ENCODE assay signal across 8 cellular contexts in genomic region chr14:91573528-91573893, GRCh38.
DNase-seq lines count a peak whose midpoint lies in the region; ATAC-seq and TF ChIP-seq lines count a peak whose summit lies in the region.

No MANE protein-coding gene starts in this region.

- DNase-seq in CD4-positive, alpha-beta memory T cell, result no peak
- no peak for DNase-seq in MG63
- DNase-seq in neural progenitor cell (ENCODE audit: low spot score), result no peak
- DNase-seq in superior temporal gyrus (ENCODE audit: extremely low spot score), result no peak
- no peak for DNase-seq in medulla oblongata (ENCODE audit: extremely low spot score)
- DNase-seq in kidney tubule cell (ENCODE audit: low spot score), result no peak

- H3K27me3 ChIP-seq in CD4-positive, alpha-beta memory T cell (ENCODE audit: insufficient read depth, low read length), result no peaks in the 10 kb centered on the region
- no peaks in the 10 kb centered on the region for H3K27me3 ChIP-seq in MG63
- peaks cover 89% of the 10 kb centered on the region for H3K27me3 ChIP-seq in neural progenitor cell

- no peak overlapping the region for H2AFZ ChIP-seq in neural progenitor cell (replicated peaks)

- peaks cover 0 to 2% (median 0%) of the 10 kb centered on the region in 8 donors for H3K9me3 Mint-ChIP-seq in CD4-positive, alpha-beta memory T cell
- H3K9me3 Mint-ChIP-seq in dendritic cell treated with granulocyte-macrophage colony-stimulating factor and Interleukin-4, amounts not matched to agents 40 ng/mL and 50 ng/mL, for 4 days, result no peaks in the 10 kb centered on the region
- peaks cover 42% of the 10 kb centered on the region for H3K9me3 Mint-ChIP-seq in neural progenitor cell

- CTCF ChIA-PET in CD4-positive, alpha-beta memory T cell (lab: Charles Lee; ENCODE audit: partially characterized antibody), result no interaction called here

- H3K9me3 ChIP-seq in CD4-positive, alpha-beta memory T cell (ENCODE audit: control insufficient read depth in 1 of 2, low read length in 2 of 2), result no peaks in the 10 kb centered on the region
- H3K9me3 ChIP-seq in MG63 (no peaks in the 10 kb centered on the region), neural progenitor cell (ENCODE audit: low read depth) (no peaks in the 10 kb centered on the region)

- no peaks in the 10 kb centered on the region for H3K79me2 ChIP-seq in neural progenitor cell (ENCODE audit: low read depth)

- H3K4me1 Mint-ChIP-seq in CD4-positive, alpha-beta memory T cell, result peaks cover 10 to 16% (median 12%) of the 10 kb centered on the region in 4 donors
- peaks cover 15% of the 10 kb centered on the region for H3K4me1 Mint-ChIP-seq in dendritic cell treated with granulocyte-macrophage colony-stimulating factor and Interleukin-4, amounts not matched to agents 40 ng/mL and 50 ng/mL, for 4 days (ENCODE audit: low read depth)
- H3K4me1 Mint-ChIP-seq in neural progenitor cell, result peaks cover 17% of the 10 kb centered on the region

- peaks cover 12% of the 10 kb centered on the region for H3K4me1 ChIP-seq in CD4-positive, alpha-beta memory T cell (ENCODE audit: insufficient read depth, low read length)
- H3K4me1 ChIP-seq in neural progenitor cell, result peaks cover 16% of the 10 kb centered on the region

- H3K27me3 Mint-ChIP-seq in CD4-positive, alpha-beta memory T cell, result peaks cover 2 to 12% of the 10 kb centered on the region in 2 donors
- peaks cover 52% of the 10 kb centered on the region for H3K27me3 Mint-ChIP-seq in dendritic cell treated with granulocyte-macrophage colony-stimulating factor and Interleukin-4, amounts not matched to agents 40 ng/mL and 50 ng/mL, for 4 days
- H3K27me3 Mint-ChIP-seq in neural progenitor cell (ENCODE audit: insufficient read depth, low read depth), result peaks cover 60% of the 10 kb centered on the region

- H3K36me3 Mint-ChIP-seq in CD4-positive, alpha-beta memory T cell, result peaks cover 0 to 1% of the 10 kb centered on the region in 2 donors
- H3K36me3 Mint-ChIP-seq in dendritic cell treated with granulocyte-macrophage colony-stimulating factor and Interleukin-4, amounts not matched to agents 40 ng/mL and 50 ng/mL, for 4 days (ENCODE audit: low read depth), result no peaks in the 10 kb centered on the region
- H3K36me3 Mint-ChIP-seq in neural progenitor cell, result no peaks in the 10 kb centered on the region

- no peak overlapping the region for H3K27ac ChIP-seq in CD4-positive, alpha-beta memory T cell (ENCODE audit: low read depth, low read length)
- H3K27ac ChIP-seq in neural progenitor cell, result no peak overlapping the region

- no peak for TF ChIP-seq CTCF in neural progenitor cell (IDR thresholded peaks at IDR 0.05)

- H3F3A ChIP-seq in neural progenitor cell (ENCODE audit: low read depth), result peaks cover 18% of the 10 kb centered on the region

- no peak for ATAC-seq in GM21723 (IDR thresholded peaks at IDR 0.05; ENCODE audit: unreplicated experiment)

- POLR2A ChIA-PET in CD4-positive, alpha-beta memory T cell (lab: Charles Lee; ENCODE audit: partially characterized antibody), result no interaction called here

- H3K36me3 ChIP-seq in CD4-positive, alpha-beta memory T cell (ENCODE audit: insufficient read depth, low read length), result no peaks in the 10 kb centered on the region
- H3K36me3 ChIP-seq in MG63 (no peaks in the 10 kb centered on the region), neural progenitor cell (no peaks in the 10 kb centered on the region)

- H3K9ac ChIP-seq in neural progenitor cell, result no peak overlapping the region

- intact Hi-C loops in CD4-positive, alpha-beta memory T cell (cut with micrococcal nuclease), result no loop called here
- intact Hi-C loops in dendritic cell treated with granulocyte-macrophage colony-stimulating factor and Interleukin-4, amounts not matched to agents 40 ng/mL and 50 ng/mL, for 4 days (cut with micrococcal nuclease), result no loop called here

- peaks cover 13% of the 10 kb centered on the region for H4K20me1 ChIP-seq in neural progenitor cell (ENCODE audit: low read depth)

- H3K4me3 Mint-ChIP-seq in CD4-positive, alpha-beta memory T cell, result peak overlapping the region; percentile 19 to 85 (median 68)
- H3K4me3 Mint-ChIP-seq in dendritic cell treated with granulocyte-macrophage colony-stimulating factor and Interleukin-4, amounts not matched to agents 40 ng/mL and 50 ng/mL, for 4 days, result peak overlapping the region; percentile 74
- peak overlapping the region; percentile 28 for H3K4me3 Mint-ChIP-seq in neural progenitor cell

- no peak overlapping the region for H3K4me2 ChIP-seq in neural progenitor cell

- H3K4me3 ChIP-seq in CD4-positive, alpha-beta memory T cell (ENCODE audit: low read length in 2 of 2), result no peak overlapping the region
- H3K4me3 ChIP-seq in MG63 (peak overlapping the region; percentile 30), neural progenitor cell (no peak overlapping the region)

- H3K27ac Mint-ChIP-seq in CD4-positive, alpha-beta memory T cell, result peak overlapping the region in 2 of 7 donors; percentile 11 to 53
- H3K27ac Mint-ChIP-seq in dendritic cell treated with granulocyte-macrophage colony-stimulating factor and Interleukin-4, amounts not matched to agents 40 ng/mL and 50 ng/mL, for 4 days, result no peak overlapping the region
- H3K27ac Mint-ChIP-seq in neural progenitor cell, result no peak overlapping the region
